In genomic region chr1:1434131-1434811, GRCh38 we compare ENCODE assay signal across 7 cellular contexts. TPM values are rescaled to one million over a fixed set of nuclear protein-coding genes. Genes with fewer than 3 reads are reported as not detected.
A peak's percentile ranks its signal among the peaks of the same experiment; 100 is the strongest.
DNase-seq lines count a peak whose midpoint lies in the region; ATAC-seq and TF ChIP-seq lines count a peak whose summit lies in the region.
"Had no signal": no experiment of that assay in that cellular context is flagged by ENCODE, and none has a peak within 500 bp of the region (broad histone marks: within the 10 kb centered on the region; RNA-seq: fewer than 3 reads in every experiment).

No MANE protein-coding gene starts in this region.

- 3 to 6% methylated on average over 26 to 32 of the region's 32 CpGs for WGBS in lung, 2 donors

- peaks cover 0 to 50% of the 10 kb centered on the region in 2 donors for H3K4me1 ChIP-seq in lung (ENCODE audit: control insufficient read depth in 2 of 2, insufficient read depth in 2 of 2, low read length in 2 of 2)

- peak in 12 of 14 donors; percentile 14 to 81 (median 64) for DNase-seq in C1 segment of cervical spinal cord (lab: John Stamatoyannopoulos, UW)
- DNase-seq in WERI-Rb-1 = no peak
- DNase-seq in lung (ENCODE audit: low spot score) = peak; percentile 64
- no peak for DNase-seq in NCI-H187 (lab: John Stamatoyannopoulos, UW)
- DNase-seq in NCI-H774 (lab: John Stamatoyannopoulos, UW) = no peak
- DNase-seq: activated CD4-positive, alpha-beta memory T cell treated with anti-CD3 and anti-CD28 coated beads, Interleukin-2, amount 10 ng/mL, durations not matched to agents 7 days and 5 days had no signal

- no peak for TF ChIP-seq CTCF in WERI-Rb-1 (IDR thresholded peaks at IDR 0.05; ENCODE audit: low read depth, low read length)
- TF ChIP-seq CTCF in lung (IDR thresholded peaks at IDR 0.05; ENCODE audit: control extremely low read depth, extremely low read depth) = no peak

- H3K36me3 ChIP-seq in WERI-Rb-1 = no peaks in the 10 kb centered on the region; the same call in 1 of the 2 replicates
- H3K36me3 ChIP-seq in lung (ENCODE audit: control insufficient read depth in 2 of 2, insufficient read depth in 2 of 2, low read length in 2 of 2) = peaks cover 0 to 5% of the 10 kb centered on the region in 2 donors

- H3K4me3 ChIP-seq in WERI-Rb-1 (ENCODE audit: low read depth, low read length) = no peak overlapping the region
- no peak overlapping the region for H3K4me3 ChIP-seq in lung

- H3K9me3 ChIP-seq in WERI-Rb-1 (ENCODE audit: severe bottlenecking) (no peaks in the 10 kb centered on the region), lung (ENCODE audit: control insufficient read depth in 2 of 2, insufficient read depth in 1 of 2, low read length in 1 of 2) (no peaks in the 10 kb centered on the region)

- ATAC-seq in lung (ENCODE audit: insufficient read depth, low FRiP score) = no peak
- ATAC-seq in HG02852 (IDR thresholded peaks at IDR 0.05; ENCODE audit: unreplicated experiment) = no peak

- H3K27ac ChIP-seq in WERI-Rb-1 (peak overlapping the region; percentile 93), lung (ENCODE audit: low read depth in 1 of 2, low read length in 1 of 2) (peak overlapping the region; percentile 79 to 84)

- H3K27me3 ChIP-seq in WERI-Rb-1 (ENCODE audit: insufficient read depth, low read depth, severe bottlenecking) (no peaks in the 10 kb centered on the region), lung (ENCODE audit: control insufficient read depth, insufficient read depth) (no peaks in the 10 kb centered on the region)

RNA-seq across cellular contexts. Expression of gene VWA1, which starts 1.2 kb away (rescaled TPM):
- total RNA-seq in lung = 10 to 100 TPM; 72.6 to 94.3 TPM
- polyA plus RNA-seq in lung = 10 to 100 TPM; 51.7 to 65.6 TPM

RNA-seq across cellular contexts. Expression of gene ANKRD65, which starts 13.2 kb away (rescaled TPM):
- total RNA-seq in lung = 10 to 100 TPM; 30.2 to 54.2 TPM
- 10 to 100 TPM; 13.5 to 33.5 TPM for polyA plus RNA-seq in lung
- total RNA-seq: activated CD4-positive, alpha-beta memory T cell treated with anti-CD3 and anti-CD28 coated beads, Interleukin-2, amount 10 ng/mL, durations not matched to agents 7 days and 5 days had no signal

RNA-seq across cellular contexts. Expression of gene ATAD3C, which starts 15.2 kb away (rescaled TPM):
- 10 to 100 TPM in 1 of 2 donors, under 1 TPM in 1; 0.60 to 14.0 TPM for total RNA-seq in lung
- polyA plus RNA-seq in lung = 10 to 100 TPM; 15.7 to 18.0 TPM

RNA-seq across cellular contexts. Expression of gene MRPL20, which starts 27.2 kb away (rescaled TPM):
- total RNA-seq in lung = 100 to 1,000 TPM in 1 of 2 donors, 10 to 100 TPM in 1; 60.1 to 115 TPM
- 100 to 1,000 TPM; 129 to 181 TPM for polyA plus RNA-seq in lung

RNA-seq across cellular contexts. Expression of gene CCNL2, which starts 35.1 kb away (rescaled TPM):
- 100 to 1,000 TPM; 157 to 385 TPM for total RNA-seq in lung
- polyA plus RNA-seq in lung = 100 to 1,000 TPM in 1 of 2 donors, 10 to 100 TPM in 1; 97.9 to 230 TPM

Comparison
In these comparisons a context has a peak if more than half of its experiments do, and no peak if none do; other contexts are left out.
1. DNase-seq: peak in C1 segment of cervical spinal cord (12 of 14) and lung (single experiment); none in WERI-Rb-1 (single experiment), NCI-H187 (0 of 2) and NCI-H774 (single experiment).